Comparison of ENCODE assay signal across 17 cellular contexts in the genomic region with DNA sequence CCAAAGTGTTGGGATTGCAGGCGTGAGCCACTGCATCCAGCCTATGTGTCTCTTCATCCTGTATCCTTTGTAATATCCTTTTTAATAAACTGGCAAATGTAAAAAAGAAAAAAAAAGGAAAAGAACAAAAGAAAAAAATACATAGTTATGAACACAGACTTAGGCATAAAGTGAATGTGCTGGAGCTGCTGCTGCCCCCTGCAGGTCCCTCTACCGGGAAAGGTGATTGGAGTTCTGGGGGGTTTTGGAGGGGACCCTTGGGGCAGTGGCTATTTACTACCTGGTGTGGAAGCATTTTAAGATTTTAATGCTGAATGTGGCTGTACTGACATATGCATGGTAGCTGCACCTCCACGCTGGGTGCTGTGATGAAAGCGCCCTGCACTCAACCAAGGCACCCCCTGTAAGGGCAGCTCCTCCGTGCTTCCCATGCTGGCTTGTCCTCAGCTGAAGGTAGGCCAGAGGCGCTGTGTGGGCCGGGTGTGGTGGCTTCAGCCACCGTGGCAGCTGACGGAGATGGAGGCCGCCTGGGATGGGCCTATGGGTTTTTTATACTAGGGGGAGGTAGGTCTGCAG. TPM values are rescaled to one million over a fixed set of nuclear protein-coding genes. Genes with fewer than 3 reads are reported as not detected.
DNase-seq lines count a peak whose midpoint lies in the region; ATAC-seq and TF ChIP-seq lines count a peak whose summit lies in the region.
"Had no signal": no experiment of that assay in that cellular context is flagged by ENCODE, and none has a peak within 500 bp of the region (broad histone marks: within the 10 kb centered on the region; RNA-seq: fewer than 3 reads in every experiment).

No MANE protein-coding gene starts in this region.

- H3K27ac Mint-ChIP-seq in T-cell, result no peak overlapping the region
- H3K27ac Mint-ChIP-seq in stimulated activated naive CD8-positive, alpha-beta T cell treated with anti-CD3 and anti-CD28 coated beads, Interleukin-15, amount 100 ng/mL, for 72 hours, result no peak overlapping the region

- no peak for DNase-seq in AG09309 (ENCODE audit: low read depth)
- peak; percentile 47 for DNase-seq in H7
- DNase-seq in astrocyte of the spinal cord (ENCODE audit: low read depth, low spot score), result no peak
- DNase-seq in islet precursor cell, result peak; percentile 27
- no peak for DNase-seq in T-cell
- no peak for DNase-seq in effector CD4-positive, alpha-beta T cell
- no peak for DNase-seq in H4 (ENCODE audit: low spot score)
- no peak for DNase-seq in stimulated activated naive CD8-positive, alpha-beta T cell treated with anti-CD3 and anti-CD28 coated beads, Interleukin-15, amount 100 ng/mL, for 72 hours
- DNase-seq: activated gamma-delta T cell treated with Interleukin-2 at 50 U/mL for 16 hours, aorta, kidney, NCI-H1092, NCI-H2171, NCI-H774, substantia nigra had no signal

- no peaks in the 10 kb centered on the region for H3K9me3 Mint-ChIP-seq in T-cell
- H3K9me3 Mint-ChIP-seq in stimulated activated naive CD8-positive, alpha-beta T cell treated with anti-CD3 and anti-CD28 coated beads, Interleukin-15, amount 100 ng/mL, for 72 hours, result no peaks in the 10 kb centered on the region

- H3K36me3 ChIP-seq in H7 (replicated peaks; ENCODE audit: control insufficient read depth, insufficient read depth, low read length), result no peaks in the 10 kb centered on the region

- no peaks in the 10 kb centered on the region for H3K27me3 ChIP-seq in H7 (ENCODE audit: control insufficient read depth, insufficient read depth, low read length)

- no peaks in the 10 kb centered on the region for H3K36me3 Mint-ChIP-seq in T-cell

- peaks cover 0 to 3% of the 10 kb centered on the region in 2 donors for H3K27me3 Mint-ChIP-seq in T-cell
- H3K27me3 Mint-ChIP-seq in stimulated activated naive CD8-positive, alpha-beta T cell treated with anti-CD3 and anti-CD28 coated beads, Interleukin-15, amount 100 ng/mL, for 72 hours, result no peaks in the 10 kb centered on the region

- POLR2A ChIA-PET in T-cell (lab: Charles Lee), result no interaction called here

- CTCF ChIA-PET in T-cell (lab: Charles Lee), result interaction anchor here in 1 of 2 donors (0.7 kb wide), 2 partner anchors 23 to 31 kb away, joined by 3 to 4 read pairs; no protein-coding TSS in a partner anchor

- in situ Hi-C loops in astrocyte of the spinal cord (cut with HindIII; ENCODE audit: low sequenced_read_pairs), result no loop called here

- H3K4me1 Mint-ChIP-seq in T-cell, result no peaks in the 10 kb centered on the region
- peaks cover 8% of the 10 kb centered on the region for H3K4me1 Mint-ChIP-seq in stimulated activated naive CD8-positive, alpha-beta T cell treated with anti-CD3 and anti-CD28 coated beads, Interleukin-15, amount 100 ng/mL, for 72 hours

- no peak for ATAC-seq in T-cell (replicated peaks in 1 of 4)
- ATAC-seq in stimulated activated naive CD8-positive, alpha-beta T cell treated with anti-CD3 and anti-CD28 coated beads, Interleukin-15, amount 100 ng/mL, for 72 hours, result no peak
- ATAC-seq: activated CD4-positive, CD25-positive, alpha-beta regulatory T cell treated with anti-CD3 and anti-CD28 coated beads, Interleukin-2, amount 50 U/mL, for 24 hours had no signal

- TF ChIP-seq CTCF in AG09309 (IDR thresholded peaks at IDR 0.05; ENCODE audit: control insufficient read depth, insufficient read depth, low read depth, low read length, missing control alignments) (peak; percentile 20), astrocyte of the spinal cord (IDR thresholded peaks at IDR 0.05; ENCODE audit: low read depth, low read length) (peak; percentile 21)

- H3K4me3 Mint-ChIP-seq in T-cell, result no peak overlapping the region
- H3K4me3 Mint-ChIP-seq in stimulated activated naive CD8-positive, alpha-beta T cell treated with anti-CD3 and anti-CD28 coated beads, Interleukin-15, amount 100 ng/mL, for 72 hours, result no peak overlapping the region

- H3K4me3 ChIP-seq in AG09309 (ENCODE audit: control insufficient read depth, low read depth, low read length), result no peak overlapping the region
- H3K4me3 ChIP-seq in H7 (ENCODE audit: insufficient read depth, low read depth, low read length), result no peak overlapping the region
- no peak overlapping the region for H3K4me3 ChIP-seq in astrocyte of the spinal cord (ENCODE audit: low read depth, low read length)
- H3K4me3 ChIP-seq: coronary artery had no signal

RNA-seq across cellular contexts. Expression of gene RPLP1, which starts 49.9 kb away (rescaled TPM):
- 252 and 393 TPM in 2 replicates for total RNA-seq in H7 (2014; rRNA removed; shearing (Covaris generic))
- 1,000 to 10,000 TPM; 1,904 to 4,142 (median 3,956) TPM for total RNA-seq in T-cell
- total RNA-seq in H4 (2014; rRNA removed; shearing (Covaris generic)), result 93.2 and 187 TPM in 2 replicates

Comparison
In these comparisons a context has a peak if more than half of its experiments do, and no peak if none do; other contexts are left out.
1. DNase-seq: peak in H7 (single experiment) and islet precursor cell (single experiment); none in AG09309 (single experiment), astrocyte of the spinal cord (single experiment), T-cell (0 of 34), effector CD4-positive, alpha-beta T cell (single experiment), H4 (single experiment) and stimulated activated naive CD8-positive, alpha-beta T cell treated with anti-CD3 and anti-CD28 coated beads, Interleukin-15, amount 100 ng/mL, for 72 hours (0 of 2).